Comparison of ENCODE assay signal across 2 cellular contexts in the genomic region with DNA sequence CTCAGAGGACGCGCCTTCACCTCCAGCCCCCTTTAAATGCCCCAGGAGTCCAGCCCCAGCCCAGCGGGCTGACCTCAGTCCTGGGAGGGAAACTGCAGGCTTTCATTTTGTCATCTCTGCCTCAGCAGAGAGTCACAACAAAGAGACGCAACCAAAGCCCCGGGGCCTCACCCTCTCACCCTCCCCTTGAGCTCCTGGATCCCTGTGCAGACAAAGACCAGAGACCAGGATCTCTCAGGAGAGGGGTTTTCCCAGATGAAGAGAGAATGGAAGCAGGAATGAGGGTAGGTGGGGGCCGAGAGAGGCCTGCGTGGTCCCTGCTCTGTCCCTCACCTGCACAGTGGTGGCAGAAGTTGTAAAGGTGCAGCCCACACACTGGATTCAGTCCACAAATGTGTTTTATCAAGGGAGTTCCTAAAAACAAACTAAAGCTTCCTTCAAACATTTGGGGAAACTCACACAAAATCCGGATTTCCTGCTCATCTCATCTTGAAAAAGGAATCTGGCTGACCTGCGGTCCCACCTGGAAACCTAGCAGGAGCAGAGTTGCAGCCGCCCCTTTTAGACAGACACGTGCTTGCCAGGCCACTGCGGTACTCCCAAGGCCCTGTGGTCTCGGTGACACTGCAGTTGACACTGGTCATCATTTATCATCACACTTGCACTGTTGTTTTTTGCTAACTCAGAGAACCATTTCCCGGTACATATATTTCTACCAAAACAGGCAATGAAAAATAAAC.
TF ChIP-seq lines count a peak whose summit lies in the region.

No MANE protein-coding gene starts in this region.

TF ChIP-seq in HepG2, 621 proteins besides CTCF, POLR2A, EP300 and RAD21 (continues in another document):
- TF ChIP-seq ZNF790 (CRISPR knock-in tag; IDR thresholded peaks at IDR 0.05; ENCODE audit: borderline replicate concordance) (no peak), ZNF773 (CRISPR knock-in tag; IDR thresholded peaks at IDR 0.05; ENCODE audit: borderline replicate concordance) (no peak), ZNF709 (CRISPR knock-in tag; IDR thresholded peaks at IDR 0.05) (0 out of 2 replicates have a peak, but pooled peaks have one; percentile 23), CEBPG (CRISPR knock-in tag; IDR thresholded peaks at IDR 0.05) (no peak), NBN (conservative IDR thresholded peaks at IDR 0.05) (no peak), ZFAT (CRISPR knock-in tag; conservative IDR thresholded peaks at IDR 0.05) (no peak), IRX3 (CRISPR knock-in tag; IDR thresholded peaks at IDR 0.05; ENCODE audit: borderline replicate concordance, low read depth) (no peak), ZNF564 (CRISPR knock-in tag; IDR thresholded peaks at IDR 0.05) (no peak), MTF2 (CRISPR knock-in tag; IDR thresholded peaks at IDR 0.05; ENCODE audit: borderline replicate concordance) (peak; percentile 51; the same call in 1 of the 2 replicates), EZH2 (conservative IDR thresholded peaks at IDR 0.05; ENCODE audit: low read depth, low read length) (no peak)
- TF ChIP-seq, protein P1, sequence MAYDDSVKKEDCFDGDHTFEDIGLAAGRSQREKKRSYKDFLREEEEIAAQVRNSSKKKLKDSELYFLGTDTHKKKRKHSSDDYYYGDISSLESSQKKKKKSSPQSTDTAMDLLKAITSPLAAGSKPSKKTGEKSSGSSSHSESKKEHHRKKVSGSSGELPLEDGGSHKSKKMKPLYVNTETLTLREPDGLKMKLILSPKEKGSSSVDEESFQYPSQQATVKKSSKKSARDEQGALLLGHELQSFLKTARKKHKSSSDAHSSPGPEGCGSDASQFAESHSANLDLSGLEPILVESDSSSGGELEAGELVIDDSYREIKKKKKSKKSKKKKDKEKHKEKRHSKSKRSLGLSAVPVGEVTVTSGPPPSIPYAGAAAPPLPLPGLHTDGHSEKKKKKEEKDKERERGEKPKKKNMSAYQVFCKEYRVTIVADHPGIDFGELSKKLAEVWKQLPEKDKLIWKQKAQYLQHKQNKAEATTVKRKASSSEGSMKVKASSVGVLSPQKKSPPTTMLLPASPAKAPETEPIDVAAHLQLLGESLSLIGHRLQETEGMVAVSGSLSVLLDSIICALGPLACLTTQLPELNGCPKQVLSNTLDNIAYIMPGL (CRISPR knock-in tag; IDR thresholded peaks at IDR 0.05; ENCODE audit: borderline replicate concordance in 1 of 2, low read depth in 1 of 2): no peak
- TF ChIP-seq, protein P2, sequence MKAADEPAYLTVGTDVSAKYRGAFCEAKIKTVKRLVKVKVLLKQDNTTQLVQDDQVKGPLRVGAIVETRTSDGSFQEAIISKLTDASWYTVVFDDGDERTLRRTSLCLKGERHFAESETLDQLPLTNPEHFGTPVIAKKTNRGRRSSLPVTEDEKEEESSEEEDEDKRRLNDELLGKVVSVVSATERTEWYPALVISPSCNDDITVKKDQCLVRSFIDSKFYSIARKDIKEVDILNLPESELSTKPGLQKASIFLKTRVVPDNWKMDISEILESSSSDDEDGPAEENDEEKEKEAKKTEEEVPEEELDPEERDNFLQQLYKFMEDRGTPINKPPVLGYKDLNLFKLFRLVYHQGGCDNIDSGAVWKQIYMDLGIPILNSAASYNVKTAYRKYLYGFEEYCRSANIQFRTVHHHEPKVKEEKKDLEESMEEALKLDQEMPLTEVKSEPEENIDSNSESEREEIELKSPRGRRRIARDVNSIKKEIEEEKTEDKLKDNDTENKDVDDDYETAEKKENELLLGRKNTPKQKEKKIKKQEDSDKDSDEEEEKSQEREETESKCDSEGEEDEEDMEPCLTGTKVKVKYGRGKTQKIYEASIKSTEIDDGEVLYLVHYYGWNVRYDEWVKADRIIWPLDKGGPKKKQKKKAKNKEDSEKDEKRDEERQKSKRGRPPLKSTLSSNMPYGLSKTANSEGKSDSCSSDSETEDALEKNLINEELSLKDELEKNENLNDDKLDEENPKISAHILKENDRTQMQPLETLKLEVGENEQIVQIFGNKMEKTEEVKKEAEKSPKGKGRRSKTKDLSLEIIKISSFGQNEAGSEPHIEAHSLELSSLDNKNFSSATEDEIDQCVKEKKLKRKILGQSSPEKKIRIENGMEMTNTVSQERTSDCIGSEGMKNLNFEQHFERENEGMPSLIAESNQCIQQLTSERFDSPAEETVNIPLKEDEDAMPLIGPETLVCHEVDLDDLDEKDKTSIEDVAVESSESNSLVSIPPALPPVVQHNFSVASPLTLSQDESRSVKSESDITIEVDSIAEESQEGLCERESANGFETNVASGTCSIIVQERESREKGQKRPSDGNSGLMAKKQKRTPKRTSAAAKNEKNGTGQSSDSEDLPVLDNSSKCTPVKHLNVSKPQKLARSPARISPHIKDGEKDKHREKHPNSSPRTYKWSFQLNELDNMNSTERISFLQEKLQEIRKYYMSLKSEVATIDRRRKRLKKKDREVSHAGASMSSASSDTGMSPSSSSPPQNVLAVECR (CRISPR knock-in tag; IDR thresholded peaks at IDR 0.05; ENCODE audit: borderline replicate concordance): 0 out of 2 replicates have a peak, but pooled peaks have one; percentile 6
- TF ChIP-seq, protein P3, sequence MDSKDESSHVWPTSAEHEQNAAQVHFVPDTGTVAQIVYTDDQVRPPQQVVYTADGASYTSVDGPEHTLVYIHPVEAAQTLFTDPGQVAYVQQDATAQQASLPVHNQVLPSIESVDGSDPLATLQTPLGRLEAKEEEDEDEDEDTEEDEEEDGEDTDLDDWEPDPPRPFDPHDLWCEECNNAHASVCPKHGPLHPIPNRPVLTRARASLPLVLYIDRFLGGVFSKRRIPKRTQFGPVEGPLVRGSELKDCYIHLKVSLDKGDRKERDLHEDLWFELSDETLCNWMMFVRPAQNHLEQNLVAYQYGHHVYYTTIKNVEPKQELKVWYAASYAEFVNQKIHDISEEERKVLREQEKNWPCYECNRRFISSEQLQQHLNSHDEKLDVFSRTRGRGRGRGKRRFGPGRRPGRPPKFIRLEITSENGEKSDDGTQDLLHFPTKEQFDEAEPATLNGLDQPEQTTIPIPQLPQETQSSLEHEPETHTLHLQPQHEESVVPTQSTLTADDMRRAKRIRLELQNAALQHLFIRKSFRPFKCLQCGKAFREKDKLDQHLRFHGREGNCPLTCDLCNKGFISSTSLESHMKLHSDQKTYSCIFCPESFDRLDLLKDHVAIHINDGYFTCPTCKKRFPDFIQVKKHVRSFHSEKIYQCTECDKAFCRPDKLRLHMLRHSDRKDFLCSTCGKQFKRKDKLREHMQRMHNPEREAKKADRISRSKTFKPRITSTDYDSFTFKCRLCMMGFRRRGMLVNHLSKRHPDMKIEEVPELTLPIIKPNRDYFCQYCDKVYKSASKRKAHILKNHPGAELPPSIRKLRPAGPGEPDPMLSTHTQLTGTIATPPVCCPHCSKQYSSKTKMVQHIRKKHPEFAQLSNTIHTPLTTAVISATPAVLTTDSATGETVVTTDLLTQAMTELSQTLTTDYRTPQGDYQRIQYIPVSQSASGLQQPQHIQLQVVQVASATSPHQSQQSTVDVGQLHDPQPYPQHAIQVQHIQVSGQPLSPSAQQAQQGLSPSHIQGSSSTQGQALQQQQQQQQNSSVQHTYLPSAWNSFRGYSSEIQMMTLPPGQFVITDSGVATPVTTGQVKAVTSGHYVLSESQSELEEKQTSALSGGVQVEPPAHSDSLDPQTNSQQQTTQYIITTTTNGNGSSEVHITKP (CRISPR knock-in tag; IDR thresholded peaks at IDR 0.05; ENCODE audit: low read depth): no peak

TF ChIP-seq in H1, 55 proteins besides CTCF, POLR2A, EP300 and RAD21:
- TF ChIP-seq CEBPB (IDR thresholded peaks at IDR 0.05; ENCODE audit: low read depth, low read length) (no peak), GABPA (IDR thresholded peaks at IDR 0.05; ENCODE audit: borderline replicate concordance, insufficient read depth, low read length) (no peak), TAF7 (optimal IDR thresholded peaks at IDR 0.05; ENCODE audit: borderline replicate concordance, low read depth, low read length) (no peak), ASH2L (IDR thresholded peaks at IDR 0.05; ENCODE audit: low read length) (no peak), TAF1 (IDR thresholded peaks at IDR 0.05; ENCODE audit: low read depth, low read length) (no peak), KDM1A (IDR thresholded peaks at IDR 0.05; ENCODE audit: borderline replicate concordance, low read length) (no peak), ZNF274 (IDR thresholded peaks at IDR 0.05; ENCODE audit: borderline replicate concordance, extremely low read depth, low read length) (no peak), EZH2 (IDR thresholded peaks at IDR 0.05; ENCODE audit: low read depth, low read length, severe bottlenecking) (no peak)
- TF ChIP-seq, protein P4, sequence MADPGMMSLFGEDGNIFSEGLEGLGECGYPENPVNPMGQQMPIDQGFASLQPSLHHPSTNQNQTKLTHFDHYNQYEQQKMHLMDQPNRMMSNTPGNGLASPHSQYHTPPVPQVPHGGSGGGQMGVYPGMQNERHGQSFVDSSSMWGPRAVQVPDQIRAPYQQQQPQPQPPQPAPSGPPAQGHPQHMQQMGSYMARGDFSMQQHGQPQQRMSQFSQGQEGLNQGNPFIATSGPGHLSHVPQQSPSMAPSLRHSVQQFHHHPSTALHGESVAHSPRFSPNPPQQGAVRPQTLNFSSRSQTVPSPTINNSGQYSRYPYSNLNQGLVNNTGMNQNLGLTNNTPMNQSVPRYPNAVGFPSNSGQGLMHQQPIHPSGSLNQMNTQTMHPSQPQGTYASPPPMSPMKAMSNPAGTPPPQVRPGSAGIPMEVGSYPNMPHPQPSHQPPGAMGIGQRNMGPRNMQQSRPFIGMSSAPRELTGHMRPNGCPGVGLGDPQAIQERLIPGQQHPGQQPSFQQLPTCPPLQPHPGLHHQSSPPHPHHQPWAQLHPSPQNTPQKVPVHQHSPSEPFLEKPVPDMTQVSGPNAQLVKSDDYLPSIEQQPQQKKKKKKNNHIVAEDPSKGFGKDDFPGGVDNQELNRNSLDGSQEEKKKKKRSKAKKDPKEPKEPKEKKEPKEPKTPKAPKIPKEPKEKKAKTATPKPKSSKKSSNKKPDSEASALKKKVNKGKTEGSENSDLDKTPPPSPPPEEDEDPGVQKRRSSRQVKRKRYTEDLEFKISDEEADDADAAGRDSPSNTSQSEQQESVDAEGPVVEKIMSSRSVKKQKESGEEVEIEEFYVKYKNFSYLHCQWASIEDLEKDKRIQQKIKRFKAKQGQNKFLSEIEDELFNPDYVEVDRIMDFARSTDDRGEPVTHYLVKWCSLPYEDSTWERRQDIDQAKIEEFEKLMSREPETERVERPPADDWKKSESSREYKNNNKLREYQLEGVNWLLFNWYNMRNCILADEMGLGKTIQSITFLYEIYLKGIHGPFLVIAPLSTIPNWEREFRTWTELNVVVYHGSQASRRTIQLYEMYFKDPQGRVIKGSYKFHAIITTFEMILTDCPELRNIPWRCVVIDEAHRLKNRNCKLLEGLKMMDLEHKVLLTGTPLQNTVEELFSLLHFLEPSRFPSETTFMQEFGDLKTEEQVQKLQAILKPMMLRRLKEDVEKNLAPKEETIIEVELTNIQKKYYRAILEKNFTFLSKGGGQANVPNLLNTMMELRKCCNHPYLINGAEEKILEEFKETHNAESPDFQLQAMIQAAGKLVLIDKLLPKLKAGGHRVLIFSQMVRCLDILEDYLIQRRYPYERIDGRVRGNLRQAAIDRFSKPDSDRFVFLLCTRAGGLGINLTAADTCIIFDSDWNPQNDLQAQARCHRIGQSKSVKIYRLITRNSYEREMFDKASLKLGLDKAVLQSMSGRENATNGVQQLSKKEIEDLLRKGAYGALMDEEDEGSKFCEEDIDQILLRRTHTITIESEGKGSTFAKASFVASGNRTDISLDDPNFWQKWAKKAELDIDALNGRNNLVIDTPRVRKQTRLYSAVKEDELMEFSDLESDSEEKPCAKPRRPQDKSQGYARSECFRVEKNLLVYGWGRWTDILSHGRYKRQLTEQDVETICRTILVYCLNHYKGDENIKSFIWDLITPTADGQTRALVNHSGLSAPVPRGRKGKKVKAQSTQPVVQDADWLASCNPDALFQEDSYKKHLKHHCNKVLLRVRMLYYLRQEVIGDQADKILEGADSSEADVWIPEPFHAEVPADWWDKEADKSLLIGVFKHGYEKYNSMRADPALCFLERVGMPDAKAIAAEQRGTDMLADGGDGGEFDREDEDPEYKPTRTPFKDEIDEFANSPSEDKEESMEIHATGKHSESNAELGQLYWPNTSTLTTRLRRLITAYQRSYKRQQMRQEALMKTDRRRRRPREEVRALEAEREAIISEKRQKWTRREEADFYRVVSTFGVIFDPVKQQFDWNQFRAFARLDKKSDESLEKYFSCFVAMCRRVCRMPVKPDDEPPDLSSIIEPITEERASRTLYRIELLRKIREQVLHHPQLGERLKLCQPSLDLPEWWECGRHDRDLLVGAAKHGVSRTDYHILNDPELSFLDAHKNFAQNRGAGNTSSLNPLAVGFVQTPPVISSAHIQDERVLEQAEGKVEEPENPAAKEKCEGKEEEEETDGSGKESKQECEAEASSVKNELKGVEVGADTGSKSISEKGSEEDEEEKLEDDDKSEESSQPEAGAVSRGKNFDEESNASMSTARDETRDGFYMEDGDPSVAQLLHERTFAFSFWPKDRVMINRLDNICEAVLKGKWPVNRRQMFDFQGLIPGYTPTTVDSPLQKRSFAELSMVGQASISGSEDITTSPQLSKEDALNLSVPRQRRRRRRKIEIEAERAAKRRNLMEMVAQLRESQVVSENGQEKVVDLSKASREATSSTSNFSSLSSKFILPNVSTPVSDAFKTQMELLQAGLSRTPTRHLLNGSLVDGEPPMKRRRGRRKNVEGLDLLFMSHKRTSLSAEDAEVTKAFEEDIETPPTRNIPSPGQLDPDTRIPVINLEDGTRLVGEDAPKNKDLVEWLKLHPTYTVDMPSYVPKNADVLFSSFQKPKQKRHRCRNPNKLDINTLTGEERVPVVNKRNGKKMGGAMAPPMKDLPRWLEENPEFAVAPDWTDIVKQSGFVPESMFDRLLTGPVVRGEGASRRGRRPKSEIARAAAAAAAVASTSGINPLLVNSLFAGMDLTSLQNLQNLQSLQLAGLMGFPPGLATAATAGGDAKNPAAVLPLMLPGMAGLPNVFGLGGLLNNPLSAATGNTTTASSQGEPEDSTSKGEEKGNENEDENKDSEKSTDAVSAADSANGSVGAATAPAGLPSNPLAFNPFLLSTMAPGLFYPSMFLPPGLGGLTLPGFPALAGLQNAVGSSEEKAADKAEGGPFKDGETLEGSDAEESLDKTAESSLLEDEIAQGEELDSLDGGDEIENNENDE (IDR thresholded peaks at IDR 0.05; ENCODE audit: insufficient replicate concordance, low read length): no peak
